Comparison of ENCODE assay signal across 1 cellular context in genomic region chr16:50024684-50025543, GRCh38.
TF ChIP-seq lines count a peak whose summit lies in the region.

CNEP1R1 (plus strand) TSS chr16:50025225; CDS start chr16:50025316, 91 bp downstream.

TF ChIP-seq in K562, 482 proteins besides CTCF, POLR2A, EP300 and RAD21 (continued from another document and continues in another):
- TF ChIP-seq, protein P1, sequence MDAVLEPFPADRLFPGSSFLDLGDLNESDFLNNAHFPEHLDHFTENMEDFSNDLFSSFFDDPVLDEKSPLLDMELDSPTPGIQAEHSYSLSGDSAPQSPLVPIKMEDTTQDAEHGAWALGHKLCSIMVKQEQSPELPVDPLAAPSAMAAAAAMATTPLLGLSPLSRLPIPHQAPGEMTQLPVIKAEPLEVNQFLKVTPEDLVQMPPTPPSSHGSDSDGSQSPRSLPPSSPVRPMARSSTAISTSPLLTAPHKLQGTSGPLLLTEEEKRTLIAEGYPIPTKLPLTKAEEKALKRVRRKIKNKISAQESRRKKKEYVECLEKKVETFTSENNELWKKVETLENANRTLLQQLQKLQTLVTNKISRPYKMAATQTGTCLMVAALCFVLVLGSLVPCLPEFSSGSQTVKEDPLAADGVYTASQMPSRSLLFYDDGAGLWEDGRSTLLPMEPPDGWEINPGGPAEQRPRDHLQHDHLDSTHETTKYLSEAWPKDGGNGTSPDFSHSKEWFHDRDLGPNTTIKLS (IDR thresholded peaks at IDR 0.05; ENCODE audit: borderline replicate concordance, low read depth): peak; percentile 60; the same call in 1 of the 2 replicates
- TF ChIP-seq SMARCA5 (IDR thresholded peaks at IDR 0.05) (no peak), HCFC1 (IDR thresholded peaks at IDR 0.05; ENCODE audit: low read depth, low read length) (peak; percentile 75), TAF9B (IDR thresholded peaks at IDR 0.05; ENCODE audit: partially characterized antibody) (no peak), TOE1 (IDR thresholded peaks at IDR 0.05; ENCODE audit: borderline replicate concordance) (peak; percentile 94), TOE1 (CRISPR knock-in tag; IDR thresholded peaks at IDR 0.05; ENCODE audit: borderline replicate concordance, low read depth) (no peak), HEY1 (CRISPR knock-in tag; IDR thresholded peaks at IDR 0.05; ENCODE audit: borderline replicate concordance) (no peak), HMGN3 (IDR thresholded peaks at IDR 0.05; ENCODE audit: borderline replicate concordance, extremely low read depth, insufficient read length, low read depth, low read length) (peak; percentile 80), CBX5 (IDR thresholded peaks at IDR 0.05; ENCODE audit: borderline replicate concordance, low read depth) (no peak), GATAD2A (IDR thresholded peaks at IDR 0.05) (no peak), TRIM28 (IDR thresholded peaks at IDR 0.05) (0 out of 2 replicates have a peak, but pooled peaks have one; percentile 17), GABPA (tag; conservative IDR thresholded peaks at IDR 0.05; ENCODE audit: low read depth) (peak; percentile 64), POLR2B (IDR thresholded peaks at IDR 0.05; ENCODE audit: low read depth, partially characterized antibody) (peak; percentile 26), BRF2 (IDR thresholded peaks at IDR 0.05; ENCODE audit: borderline replicate concordance, insufficient read depth, insufficient read length) (no peak), CC2D1A (IDR thresholded peaks at IDR 0.05) (peak; percentile 95), ZNF24 (IDR thresholded peaks at IDR 0.05) (peak; percentile 91), ZNF695 (CRISPR knock-in tag; IDR thresholded peaks at IDR 0.05) (no peak), MED1 (CRISPR knock-in tag; IDR thresholded peaks at IDR 0.05; ENCODE audit: borderline replicate concordance) (no peak), KLF1 (tag; IDR thresholded peaks at IDR 0.05) (no peak), XRCC5 (IDR thresholded peaks at IDR 0.05; ENCODE audit: low read depth, low read length) (0 out of 2 replicates have a peak, but pooled peaks have one; percentile 59), ETS1 (conservative IDR thresholded peaks at IDR 0.05; ENCODE audit: control insufficient read depth, low read depth, low read length) (peak; percentile 27; the same call in 1 of the 2 replicates), U2AF2 (optimal IDR thresholded peaks at IDR 0.05; ENCODE audit: low read depth, low read length) (no peak), PRMT5 (CRISPR knock-in tag; IDR thresholded peaks at IDR 0.05) (no peak), PYGO2 (tag; IDR thresholded peaks at IDR 0.05) (no peak), PHTF2 (CRISPR knock-in tag; IDR thresholded peaks at IDR 0.05) (no peak), ZNF324 (CRISPR knock-in tag; IDR thresholded peaks at IDR 0.05) (no peak), ZBTB8A (IDR thresholded peaks at IDR 0.05; ENCODE audit: partially characterized antibody) (no peak), ZNF780A (CRISPR knock-in tag; IDR thresholded peaks at IDR 0.05) (no peak), EHMT2 (IDR thresholded peaks at IDR 0.05) (no peak), YBX1 (IDR thresholded peaks at IDR 0.05) (no peak), GTF2A2 (tag; IDR thresholded peaks at IDR 0.05) (no peak), ZNF212 (CRISPR knock-in tag; IDR thresholded peaks at IDR 0.05) (no peak), RBM22 (IDR thresholded peaks at IDR 0.05; ENCODE audit: low read depth, low read length, poor library complexity, severe bottlenecking) (no peak), KLF10 (CRISPR knock-in tag; IDR thresholded peaks at IDR 0.05) (no peak), NR2F6 (CRISPR knock-in tag; IDR thresholded peaks at IDR 0.05) (no peak), GTF2E2 (tag; IDR thresholded peaks at IDR 0.05) (no peak), POLR2G (IDR thresholded peaks at IDR 0.05; ENCODE audit: low read depth, low read length) (peak; percentile 83), ELF2 (CRISPR knock-in tag; IDR thresholded peaks at IDR 0.05) (no peak), BRD4 (IDR thresholded peaks at IDR 0.05) (no peak), SREBF1 (IDR thresholded peaks at IDR 0.05; ENCODE audit: borderline replicate concordance, low read depth, low read length) (no peak), NFE2L1 (tag; IDR thresholded peaks at IDR 0.05; ENCODE audit: borderline replicate concordance, low read depth) (no peak), NCOA1 (IDR thresholded peaks at IDR 0.05; ENCODE audit: low read depth) (no peak), TBL1XR1 (IDR thresholded peaks at IDR 0.05; ENCODE audit: low read length in 2 of 2) (no peak; a peak in 1 of 4 replicates), SP2 (IDR thresholded peaks at IDR 0.05; ENCODE audit: extremely low read depth, low read depth, low read length, poor library complexity, severe bottlenecking) (no peak), ZNF561 (CRISPR knock-in tag; conservative IDR thresholded peaks at IDR 0.05) (no peak), ZFPM2 (CRISPR knock-in tag; IDR thresholded peaks at IDR 0.05) (no peak), SMARCE1 (IDR thresholded peaks at IDR 0.05) (no peak), KDM1A (IDR thresholded peaks at IDR 0.05) (no peak), ZNF584 (CRISPR knock-in tag; IDR thresholded peaks at IDR 0.05; ENCODE audit: low read depth) (no peak), TCFL5 (CRISPR knock-in tag; conservative IDR thresholded peaks at IDR 0.05) (no peak), SMAD1 (IDR thresholded peaks at IDR 0.05; ENCODE audit: low read depth, low read length, partially characterized antibody) (no peak), TFAP4 (CRISPR knock-in tag; IDR thresholded peaks at IDR 0.05; ENCODE audit: borderline replicate concordance) (peak; percentile 85), MYC (IDR thresholded peaks at IDR 0.05; ENCODE audit: low read depth, low read length) (no peak; the same call in 1 of the 2 replicates), MYC (CRISPR knock-in tag; IDR thresholded peaks at IDR 0.05; ENCODE audit: borderline replicate concordance, low read depth) (no peak), ZNF592 (IDR thresholded peaks at IDR 0.05) (no peak), ZNF644 (tag; IDR thresholded peaks at IDR 0.05; ENCODE audit: low read depth) (no peak), KAT8 (IDR thresholded peaks at IDR 0.05; ENCODE audit: low read depth) (no peak), ZBTB17 (CRISPR knock-in tag; IDR thresholded peaks at IDR 0.05) (no peak), KDM5B (IDR thresholded peaks at IDR 0.05; ENCODE audit: insufficient replicate concordance, low read depth, low read length) (peak; percentile 55), ZNF707 (CRISPR knock-in tag; conservative IDR thresholded peaks at IDR 0.05) (no peak)
- TF ChIP-seq, protein P2, sequence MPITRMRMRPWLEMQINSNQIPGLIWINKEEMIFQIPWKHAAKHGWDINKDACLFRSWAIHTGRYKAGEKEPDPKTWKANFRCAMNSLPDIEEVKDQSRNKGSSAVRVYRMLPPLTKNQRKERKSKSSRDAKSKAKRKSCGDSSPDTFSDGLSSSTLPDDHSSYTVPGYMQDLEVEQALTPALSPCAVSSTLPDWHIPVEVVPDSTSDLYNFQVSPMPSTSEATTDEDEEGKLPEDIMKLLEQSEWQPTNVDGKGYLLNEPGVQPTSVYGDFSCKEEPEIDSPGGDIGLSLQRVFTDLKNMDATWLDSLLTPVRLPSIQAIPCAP (CRISPR knock-in tag; IDR thresholded peaks at IDR 0.05; ENCODE audit: borderline replicate concordance): no peak
- TF ChIP-seq, protein P3, sequence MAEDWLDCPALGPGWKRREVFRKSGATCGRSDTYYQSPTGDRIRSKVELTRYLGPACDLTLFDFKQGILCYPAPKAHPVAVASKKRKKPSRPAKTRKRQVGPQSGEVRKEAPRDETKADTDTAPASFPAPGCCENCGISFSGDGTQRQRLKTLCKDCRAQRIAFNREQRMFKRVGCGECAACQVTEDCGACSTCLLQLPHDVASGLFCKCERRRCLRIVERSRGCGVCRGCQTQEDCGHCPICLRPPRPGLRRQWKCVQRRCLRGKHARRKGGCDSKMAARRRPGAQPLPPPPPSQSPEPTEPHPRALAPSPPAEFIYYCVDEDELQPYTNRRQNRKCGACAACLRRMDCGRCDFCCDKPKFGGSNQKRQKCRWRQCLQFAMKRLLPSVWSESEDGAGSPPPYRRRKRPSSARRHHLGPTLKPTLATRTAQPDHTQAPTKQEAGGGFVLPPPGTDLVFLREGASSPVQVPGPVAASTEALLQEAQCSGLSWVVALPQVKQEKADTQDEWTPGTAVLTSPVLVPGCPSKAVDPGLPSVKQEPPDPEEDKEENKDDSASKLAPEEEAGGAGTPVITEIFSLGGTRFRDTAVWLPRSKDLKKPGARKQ (CRISPR knock-in tag; IDR thresholded peaks at IDR 0.05): no peak
- TF ChIP-seq, protein P4, sequence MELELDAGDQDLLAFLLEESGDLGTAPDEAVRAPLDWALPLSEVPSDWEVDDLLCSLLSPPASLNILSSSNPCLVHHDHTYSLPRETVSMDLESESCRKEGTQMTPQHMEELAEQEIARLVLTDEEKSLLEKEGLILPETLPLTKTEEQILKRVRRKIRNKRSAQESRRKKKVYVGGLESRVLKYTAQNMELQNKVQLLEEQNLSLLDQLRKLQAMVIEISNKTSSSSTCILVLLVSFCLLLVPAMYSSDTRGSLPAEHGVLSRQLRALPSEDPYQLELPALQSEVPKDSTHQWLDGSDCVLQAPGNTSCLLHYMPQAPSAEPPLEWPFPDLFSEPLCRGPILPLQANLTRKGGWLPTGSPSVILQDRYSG (tag; conservative IDR thresholded peaks at IDR 0.05; ENCODE audit: low read depth): no peak
- TF ChIP-seq, protein P5, sequence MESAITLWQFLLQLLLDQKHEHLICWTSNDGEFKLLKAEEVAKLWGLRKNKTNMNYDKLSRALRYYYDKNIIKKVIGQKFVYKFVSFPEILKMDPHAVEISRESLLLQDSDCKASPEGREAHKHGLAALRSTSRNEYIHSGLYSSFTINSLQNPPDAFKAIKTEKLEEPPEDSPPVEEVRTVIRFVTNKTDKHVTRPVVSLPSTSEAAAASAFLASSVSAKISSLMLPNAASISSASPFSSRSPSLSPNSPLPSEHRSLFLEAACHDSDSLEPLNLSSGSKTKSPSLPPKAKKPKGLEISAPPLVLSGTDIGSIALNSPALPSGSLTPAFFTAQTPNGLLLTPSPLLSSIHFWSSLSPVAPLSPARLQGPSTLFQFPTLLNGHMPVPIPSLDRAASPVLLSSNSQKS (CRISPR knock-in tag; IDR thresholded peaks at IDR 0.05): no peak
